In genomic region chr5:34682926-34683623, GRCh38 we compare ENCODE assay signal across 13 cellular contexts. TPM values are rescaled to one million over a fixed set of nuclear protein-coding genes. Genes with fewer than 3 reads are reported as not detected.
DNase-seq lines count a peak whose midpoint lies in the region; ATAC-seq, FAIRE-seq and TF ChIP-seq lines count a peak whose summit lies in the region.
"Had no signal": no experiment of that assay in that cellular context is flagged by ENCODE, and none has a peak within 500 bp of the region (broad histone marks: within the 10 kb centered on the region; RNA-seq: fewer than 3 reads in every experiment).

No MANE protein-coding gene starts in this region.

- TF ChIP-seq CTCF in K562 (IDR thresholded peaks at IDR 0.05 in 2 of 3, conservative IDR thresholded peaks at IDR 0.05 in 1 of 3; ENCODE audit: insufficient read depth in 2 of 3, low read depth in 1 of 3, low read length in 3 of 3): no peak
- TF ChIP-seq CTCF in transverse colon (IDR thresholded peaks at IDR 0.05): no peak

- CTCF ChIA-PET in K562 (lab: Yijun Ruan, JAX; ENCODE audit: low intra/inter-chr PET ratio): no interaction called here

- TF ChIP-seq EP300 in K562 (IDR thresholded peaks at IDR 0.05; ENCODE audit: low read length): no peak
- no peak for TF ChIP-seq EP300 in transverse colon (IDR thresholded peaks at IDR 0.05; ENCODE audit: low read depth)

- FAIRE-seq in K562 (lab: Jason Lieb, UNC): no peak

- peak; percentile 31 for DNase-seq in NCI-H748 (lab: John Stamatoyannopoulos, UW; ENCODE audit: unreplicated experiment)
- DNase-seq in NCI-H748 treated with DMSO at 0.1 percent for 48 hours (lab: John Stamatoyannopoulos, UW): no peak
- DNase-seq in K562 (ENCODE audit: extremely low read depth in 1 of 4, low spot score in 3 of 4): no peak
- no peak for DNase-seq in left lobe of liver (ENCODE audit: low spot score)
- peak; percentile 9 for DNase-seq in transverse colon
- DNase-seq in SKM-1 treated with dmso at 0.1 percent for 144 hours (lab: John Stamatoyannopoulos, UW; ENCODE audit: unreplicated experiment): no peak
- DNase-seq: activated T-cell treated with anti-CD3 and anti-CD28 coated beads, Interleukin-2, amount 50 U/mL, for 72 hours; central memory CD4-positive, alpha-beta T cell; head of caudate nucleus; NCI-H2029 treated with DMSO at 0.1 percent for 48 hours had no signal

- no peak overlapping the region for H2AFZ ChIP-seq in K562 (ENCODE audit: low read depth, low read length)

- H3K4me3 ChIP-seq in K562: no peak overlapping the region
- no peak overlapping the region for H3K4me3 ChIP-seq in transverse colon

- POLR2A ChIA-PET in K562 (lab: Yijun Ruan, JAX): interaction anchor here (0.8 kb wide), 1 partner anchor 11 kb away, joined by 3 read pairs; no protein-coding TSS in a partner anchor

- H3K4me2 ChIP-seq in K562 (ENCODE audit: insufficient read depth, low read length): no peak overlapping the region

- no peak for TF ChIP-seq RAD21 in K562 (CRISPR knock-in tag; conservative IDR thresholded peaks at IDR 0.05 in 1 of 2, IDR thresholded peaks at IDR 0.05 in 1 of 2)

- H3K36me3 ChIP-seq in K562 (ENCODE audit: control insufficient read depth, insufficient read depth, low read length) (peaks cover 5% of the 10 kb centered on the region; the same call in 1 of the 3 replicates), transverse colon (no peaks in the 10 kb centered on the region)

- intact Hi-C loops in K562 (cut with micrococcal nuclease): no loop called here
- intact Hi-C loops in transverse colon (cut with DNase I; ENCODE audit: low total_unique reads): no loop called here

- in situ Hi-C loops in K562 (cut with MboI): no loop called here
- in situ Hi-C loops in transverse colon (cut with MboI; ENCODE audit: low pct_ligation_motif_present in 1 of 4, low pct_unique_long_range_greater_than_20kb in 1 of 4, low sequenced_read_pairs in 3 of 4): no loop called here

- H3K27ac ChIP-seq in K562 (ENCODE audit: extremely low read depth, low read depth, low read length): no peak overlapping the region
- no peak overlapping the region for H3K27ac ChIP-seq in transverse colon

- peaks cover 62% of the 10 kb centered on the region for H3K79me2 ChIP-seq in K562 (ENCODE audit: control insufficient read depth, insufficient read depth, low read length)

- no peaks in the 10 kb centered on the region for H4K20me1 ChIP-seq in K562 (replicated peaks; ENCODE audit: control insufficient read depth, insufficient read depth, low read length)

- no peaks in the 10 kb centered on the region for H3K9me3 ChIP-seq in K562 (replicated peaks; ENCODE audit: control insufficient read depth, insufficient read depth, low read depth, low read length)
- no peaks in the 10 kb centered on the region for H3K9me3 ChIP-seq in transverse colon

- no peaks in the 10 kb centered on the region for H3K9me1 ChIP-seq in K562 (ENCODE audit: control insufficient read depth, insufficient read depth, low read length)

- H3K27me3 ChIP-seq in K562 (ENCODE audit: control insufficient read depth in 2 of 2, insufficient read depth in 2 of 2, low read length in 2 of 2) (no peaks in the 10 kb centered on the region), transverse colon (no peaks in the 10 kb centered on the region)

- TF ChIP-seq POLR2A in K562 (conservative IDR thresholded peaks at IDR 0.05): no peak
- TF ChIP-seq POLR2A in transverse colon (IDR thresholded peaks at IDR 0.05): no peak

- no peak for ATAC-seq in K562
- peak; percentile 60 for ATAC-seq in left lobe of liver
- ATAC-seq in HG03095 (IDR thresholded peaks at IDR 0.05; ENCODE audit: unreplicated experiment): no peak
- ATAC-seq in GM18909 (IDR thresholded peaks at IDR 0.05; ENCODE audit: poor library complexity, unreplicated experiment): no peak
- ATAC-seq: activated T-cell treated with anti-CD3 and anti-CD28 coated beads, Interleukin-2, amount 50 U/mL, for 72 hours; stimulated activated memory B cell treated with anti-CD40 and anti-IgM and Interleukin-4, amounts not matched to agents 10 μg/mL and 1 μg/mL and 100 μg/mL, for 72 hours had no signal

- no peak overlapping the region for H3K9ac ChIP-seq in K562 (ENCODE audit: insufficient read depth in 1 of 2, low read depth in 2 of 2, low read length in 2 of 2)

- peaks cover 11 to 26% of the 10 kb centered on the region in 2 experiments for H3K4me1 ChIP-seq in K562 (replicated peaks in 1 of 2; ENCODE audit: control insufficient read depth in 2 of 2, insufficient read depth in 2 of 2, low read length in 2 of 2)
- peaks cover 0 to 29% (median 22%) of the 10 kb centered on the region in 4 donors for H3K4me1 ChIP-seq in transverse colon

- BruUV-seq in K562 (replicated peaks; lab: Mats Ljungman, UMichigan): no TSS peak

- WGBS in K562 (ENCODE audit: insufficient coverage, low coverage, missing lambda C conversion rate): 61% methylated on average over 8 of the region's 8 CpGs
- WGBS in transverse colon (ENCODE audit: low coverage in 1 of 2), 2 donors: 64 to 70% methylated on average over 4 to 8 of the region's 8 CpGs

TF ChIP-seq in K562, 482 proteins besides CTCF, POLR2A, EP300 and RAD21:
- TF ChIP-seq NFIC (IDR thresholded peaks at IDR 0.05) (peak; percentile 40; the same call in 1 of the 2 replicates), FOXP1 (CRISPR knock-in tag; IDR thresholded peaks at IDR 0.05) (no peak)

RNA-seq across cellular contexts. Expression of gene RAI14, which starts 26.9 kb away (rescaled TPM):
- total RNA-seq in K562 (2011; cell fraction: chromatin; rRNA removed; ENCODE audit: low replicate concordance): 38.2 and 39.6 TPM in 2 replicates
- 12.7 and 17.1 TPM in 2 replicates for total RNA-seq in K562 (2011; cell fraction: nucleolus; rRNA removed)
- 23.8 and 35.0 TPM in 2 replicates for total RNA-seq in K562 (2011; cell fraction: nucleoplasm; rRNA removed)
- total RNA-seq in K562 (2014; rRNA removed): 26.2 and 28.7 TPM in 2 replicates
- total RNA-seq in K562 (2014; rRNA removed; fragmentation: Illumina TruSeq; extraction: Trizol): 36.6 and 41.5 TPM in 2 replicates
- 24.9 and 26.9 TPM in 2 replicates for total RNA-seq in K562 (2015; rRNA removed; fragmentation: Illumina TruSeq; extraction: Trizol)
- total RNA-seq in K562 (2021): 52.4 and 58.6 TPM in 2 replicates
- polyA plus RNA-seq in K562 (2011; rRNA removed): 21.1 and 34.8 TPM in 2 replicates
- polyA plus RNA-seq in K562 (2011; cell fraction: cytosol; rRNA removed): 16.5 and 29.9 TPM in 2 replicates
- polyA plus RNA-seq in K562 (2011; cell fraction: nucleus; rRNA removed): 10.9 and 24.1 TPM in 2 replicates
- polyA plus RNA-seq in K562 (2012): 17.2 and 23.2 TPM in 2 replicates
- polyA plus RNA-seq in K562 (2014; fragmentation: Illumina TruSeq; extraction: Trizol): 44.7 and 45.1 TPM in 2 replicates
- polyA plus RNA-seq in K562 (2014; fragmentation: Nextera tagmentation; extraction: Ambion mirVana): 10 to 100 TPM; 11.3 to 12.6 TPM
- polyA plus RNA-seq in K562 (2014; rRNA removed): 25.8 and 82.5 TPM in 2 replicates
- polyA minus RNA-seq in K562 (2011; rRNA and poly(A)+ RNA removed): 86.8 and 125 TPM in 2 replicates
- polyA minus RNA-seq in K562 (2011; cell fraction: cytosol; rRNA and poly(A)+ RNA removed): 23.6 and 23.8 TPM in 2 replicates
- polyA minus RNA-seq in K562 (2011; cell fraction: nucleus; rRNA and poly(A)+ RNA removed): 8.6 and 11.3 TPM in 2 replicates
- total RNA-seq in left lobe of liver: 24.9 TPM
- 10 to 100 TPM; 13.9 to 18.3 (median 15.3) TPM for total RNA-seq in transverse colon

Comparison
In these comparisons a context has a peak if more than half of its experiments do, and no peak if none do; other contexts are left out.
1. DNase-seq: peak in NCI-H748 (single experiment) and transverse colon (single experiment); none in NCI-H748 treated with DMSO at 0.1 percent for 48 hours (single experiment), K562 (0 of 4), left lobe of liver (single experiment) and SKM-1 treated with dmso at 0.1 percent for 144 hours (single experiment).